ENCODE assay signal across 7 cellular contexts in genomic region chr7:75077552-75077951, GRCh38. TPM values are rescaled to one million over a fixed set of nuclear protein-coding genes. Genes with fewer than 3 reads are reported as not detected.
DNase-seq lines count a peak whose midpoint lies in the region; ATAC-seq, FAIRE-seq and TF ChIP-seq lines count a peak whose summit lies in the region.
"Not testable (repeated sequence)": the region's sequence is repeated elsewhere in the genome, so short reads cannot be mapped to it uniquely, and the experiment has no call there.

No MANE protein-coding gene starts in this region.

- H2BK120ac ChIP-seq in H1 (replicated peaks; ENCODE audit: low read depth, low read length): not testable (repeated sequence)

- POLR2A ChIA-PET in H1 (lab: Charles Lee; ENCODE audit: partially characterized antibody): not testable (repeated sequence)

- not testable (repeated sequence) for H3K23ac ChIP-seq in H1 (ENCODE audit: insufficient read length)

- not testable (repeated sequence) for DNase-seq in GM12892 (ENCODE audit: insufficient read length)
- peak; percentile 5 for DNase-seq in NCI-H2196 treated with DMSO at 0.1 percent for 48 hours (lab: John Stamatoyannopoulos, UW; ENCODE audit: unreplicated experiment)
- peak; percentile 38 for DNase-seq in T1000 (lab: John Stamatoyannopoulos, UW)
- peak; percentile 86 to 88 for DNase-seq in activated T-cell treated with anti-CD3 and anti-CD28 coated beads, Interleukin-2, amount 50 U/mL, for 48 hours
- peak in 1 of 2 experiments; percentile 68 for DNase-seq in H1 (ENCODE audit: low read depth in 1 of 2, low spot score in 2 of 2)
- peak; percentile 67 for DNase-seq in lower lobe of right lung
- peak; percentile 80 for DNase-seq in stimulated activated CD4-positive, alpha-beta T cell treated with anti-CD3 and anti-CD28 coated beads, Interleukin-2, amount 100 ng/mL, for 24 hours

- peak; percentile 42 to 45 for TF ChIP-seq RAD21 in H1 (IDR thresholded peaks at IDR 0.05 in 1 of 2, conservative IDR thresholded peaks at IDR 0.05 in 1 of 2; ENCODE audit: low read depth in 2 of 2, low read length in 2 of 2)

- H4K5ac ChIP-seq in H1 (ENCODE audit: insufficient read length, low read depth, low read length): not testable (repeated sequence)

- H4K91ac ChIP-seq in H1 (replicated peaks; ENCODE audit: insufficient read length, low read length): not testable (repeated sequence)

- peak in 2 of 3 experiments; percentile 19 to 22; a peak in 2 of 4 replicates for TF ChIP-seq CTCF in H1 (IDR thresholded peaks at IDR 0.05; ENCODE audit: control extremely low read depth in 1 of 3, insufficient read depth in 1 of 3, low read depth in 1 of 3, low read length in 3 of 3)
- TF ChIP-seq CTCF in lower lobe of right lung (IDR thresholded peaks at IDR 0.05): peak; percentile 55

- FAIRE-seq in GM12892 (lab: Jason Lieb, UNC) (peak; percentile 90), H1 (lab: Jason Lieb, UNC) (peak; percentile 69)

- not testable (repeated sequence) for H3K9ac ChIP-seq in H1 (replicated peaks in 1 of 4; ENCODE audit: extremely low read depth in 1 of 4, low read depth in 3 of 4, low read length in 3 of 4)

- not testable (repeated sequence) for H3K79me2 ChIP-seq in H1 (ENCODE audit: control insufficient read depth in 1 of 2, insufficient read depth in 2 of 2, low read length in 2 of 2)

- not testable (repeated sequence) for H2BK20ac ChIP-seq in H1 (ENCODE audit: low read length)

- H3K56ac ChIP-seq in H1 (replicated peaks; ENCODE audit: insufficient read length, low read depth, low read length): not testable (repeated sequence)

- H2BK5ac ChIP-seq in H1 (ENCODE audit: low read depth, low read length): not testable (repeated sequence)

- not testable (repeated sequence) for H4K8ac ChIP-seq in H1 (ENCODE audit: extremely low read depth, insufficient read depth, low read length)

- not testable (repeated sequence) for H3K27me3 ChIP-seq in H1 (replicated peaks in 1 of 4; ENCODE audit: control insufficient read depth in 3 of 4, extremely low read depth in 1 of 4, insufficient read depth in 3 of 4, low read length in 3 of 4); lower lobe of right lung (ENCODE audit: low read depth)

- H3K4me1 ChIP-seq in H1 (replicated peaks in 1 of 4; ENCODE audit: control insufficient read depth in 3 of 4, insufficient read depth in 4 of 4, low read length in 3 of 4); lower lobe of right lung: not testable (repeated sequence)

- CTCF ChIA-PET in H1 (lab: Charles Lee; ENCODE audit: partially characterized antibody): not testable (repeated sequence)

- H3K4me2 ChIP-seq in H1 (ENCODE audit: insufficient read depth in 1 of 2, low read depth in 2 of 2, low read length in 2 of 2): not testable (repeated sequence)

- not testable (repeated sequence) for H2AK5ac ChIP-seq in H1 (ENCODE audit: low read depth, low read length)

- TF ChIP-seq EP300 in H1 (IDR thresholded peaks at IDR 0.05; ENCODE audit: borderline replicate concordance in 1 of 2, low read depth in 2 of 2, low read length in 2 of 2): not testable (repeated sequence)

- H2BK15ac ChIP-seq in H1 (ENCODE audit: low read length): not testable (repeated sequence)

- H3K4ac ChIP-seq in H1 (replicated peaks; ENCODE audit: insufficient read length, low read depth, low read length): not testable (repeated sequence)

- WGBS in H1 (ENCODE audit: extremely low coverage in 1 of 2, insufficient coverage in 1 of 2, insufficient read length in 1 of 2, insufficient replicate concordance in 2 of 2, low coverage in 1 of 2, low lambda C conversion rate in 2 of 2, missing lambda C conversion rate in 1 of 2), 2 experiments: 30% methylated on average over 2 of the region's 5 CpGs; no CpG with 5 or more reads in 1 of the 2 experiments

- intact Hi-C loops in lower lobe of right lung (cut with DNase I): not testable (repeated sequence)

- not testable (repeated sequence) for H2BK12ac ChIP-seq in H1 (ENCODE audit: low read depth, low read length)

- not testable (repeated sequence) for H2AFZ ChIP-seq in H1 (ENCODE audit: low read length)

- H3K4me3 ChIP-seq in H1 (ENCODE audit: extremely low read depth in 1 of 4, insufficient read depth in 2 of 4, low read depth in 3 of 4, low read length in 4 of 4); lower lobe of right lung: not testable (repeated sequence)

- not testable (repeated sequence) for TF ChIP-seq POLR2A in GM12892 (IDR thresholded peaks at IDR 0.05; ENCODE audit: low read depth, low read length); H1 (IDR thresholded peaks at IDR 0.05; ENCODE audit: control extremely low read depth in 1 of 2, low read depth in 2 of 2, low read length in 2 of 2)

- not testable (repeated sequence) for H4K20me1 ChIP-seq in H1 (replicated peaks in 1 of 2; ENCODE audit: control insufficient read depth in 1 of 2, insufficient read depth in 2 of 2, low read length in 2 of 2)

- not testable (repeated sequence) for H3K9me3 ChIP-seq in H1 (ENCODE audit: insufficient read depth in 2 of 2, low read depth in 1 of 2, low read length in 1 of 2); lower lobe of right lung

- peak in 1 of 2 donors; percentile 52 for ATAC-seq in lower lobe of right lung

- not testable (repeated sequence) for H3K23me2 ChIP-seq in H1 (ENCODE audit: low read depth, low read length)

- H3K36me3 ChIP-seq in H1 (ENCODE audit: control insufficient read depth in 2 of 4, insufficient read depth in 4 of 4, low read length in 3 of 4); lower lobe of right lung: not testable (repeated sequence)

- H3K79me1 ChIP-seq in H1 (ENCODE audit: low read depth, low read length): not testable (repeated sequence)

- H3K27ac ChIP-seq in H1 (ENCODE audit: low read depth, low read length); lower lobe of right lung: not testable (repeated sequence)

- H3K18ac ChIP-seq in H1 (ENCODE audit: extremely low read depth, low read length): not testable (repeated sequence)

- H3K14ac ChIP-seq in H1 (ENCODE audit: insufficient read length): not testable (repeated sequence)

RNA-seq across cellular contexts. Expression of gene RCC1L, which starts 4.0 kb away (rescaled TPM):
- 39.1 TPM for polyA plus RNA-seq in GM12892 (2012; ENCODE audit: missing spikeins)
- total RNA-seq in H1 (2021; fragmentation: NEBNext Ultra II Directional; extraction: Animal tissue kit (Norgen Biotek cat#: 25700)): 48.5 and 49.5 TPM in 2 replicates
- 31.8 and 40.1 TPM in 2 replicates for polyA plus RNA-seq in H1 (2011; rRNA removed)
- 47.5 TPM for polyA plus RNA-seq in H1 (2011; cell fraction: cytosol; rRNA removed)
- 36.4 TPM for polyA plus RNA-seq in H1 (2011; cell fraction: nucleus; rRNA removed)
- polyA plus RNA-seq in H1 (2012, experiment 1 of 2): 54.6 to 57.3 TPM (median 55.6 TPM) in 4 replicates
- polyA plus RNA-seq in H1 (2012, experiment 2 of 2): 52.1 TPM
- polyA plus RNA-seq in H1 (2013, experiment 1 of 2): 20.0 TPM
- 20.3 TPM for polyA plus RNA-seq in H1 (2013, experiment 2 of 2)
- polyA minus RNA-seq in H1 (2011; rRNA and poly(A)+ RNA removed): 26.3 and 35.7 TPM in 2 replicates
- 18.6 TPM for polyA minus RNA-seq in H1 (2011; cell fraction: cytosol; rRNA and poly(A)+ RNA removed)
- polyA minus RNA-seq in H1 (2011; cell fraction: nucleus; rRNA and poly(A)+ RNA removed): 17.7 TPM
- 33.9 TPM for total RNA-seq in lower lobe of right lung

RNA-seq across cellular contexts. Expression of gene GTF2IRD2B, which starts 14.8 kb away (rescaled TPM):
- polyA plus RNA-seq in GM12892 (2012; ENCODE audit: missing spikeins): 12.6 TPM
- 7.9 and 8.0 TPM in 2 replicates for total RNA-seq in H1 (2021; fragmentation: NEBNext Ultra II Directional; extraction: Animal tissue kit (Norgen Biotek cat#: 25700))
- polyA plus RNA-seq in H1 (2011; rRNA removed): 4.1 and 6.8 TPM in 2 replicates
- polyA plus RNA-seq in H1 (2011; cell fraction: cytosol; rRNA removed): 9.4 TPM
- polyA plus RNA-seq in H1 (2011; cell fraction: nucleus; rRNA removed): 5.9 TPM
- 5.9 to 9.6 TPM (median 8.0 TPM) in 4 replicates for polyA plus RNA-seq in H1 (2012, experiment 1 of 2)
- 4.1 TPM for polyA plus RNA-seq in H1 (2012, experiment 2 of 2)
- 4.2 TPM for polyA plus RNA-seq in H1 (2013, experiment 1 of 2)
- 3.9 TPM for polyA plus RNA-seq in H1 (2013, experiment 2 of 2)
- polyA minus RNA-seq in H1 (2011; rRNA and poly(A)+ RNA removed): 5.1 and 6.7 TPM in 2 replicates
- polyA minus RNA-seq in H1 (2011; cell fraction: cytosol; rRNA and poly(A)+ RNA removed): 7.9 TPM
- 11.0 TPM for polyA minus RNA-seq in H1 (2011; cell fraction: nucleus; rRNA and poly(A)+ RNA removed)
- 51.8 TPM for total RNA-seq in lower lobe of right lung
